ENCODE assay signal across 1 cellular context in genomic region chr16:89837014-89837546, GRCh38.
TF ChIP-seq lines count a peak whose summit lies in the region.

No MANE protein-coding gene starts in this region.

TF ChIP-seq in liver, 16 proteins besides CTCF, POLR2A, EP300 and RAD21 (continued from another document):
- no peak for TF ChIP-seq REST (IDR thresholded peaks at IDR 0.05)
- no peak for TF ChIP-seq ZBTB33 (IDR thresholded peaks at IDR 0.05)
